ENCODE assay signal across 23 cellular contexts in the genomic region with DNA sequence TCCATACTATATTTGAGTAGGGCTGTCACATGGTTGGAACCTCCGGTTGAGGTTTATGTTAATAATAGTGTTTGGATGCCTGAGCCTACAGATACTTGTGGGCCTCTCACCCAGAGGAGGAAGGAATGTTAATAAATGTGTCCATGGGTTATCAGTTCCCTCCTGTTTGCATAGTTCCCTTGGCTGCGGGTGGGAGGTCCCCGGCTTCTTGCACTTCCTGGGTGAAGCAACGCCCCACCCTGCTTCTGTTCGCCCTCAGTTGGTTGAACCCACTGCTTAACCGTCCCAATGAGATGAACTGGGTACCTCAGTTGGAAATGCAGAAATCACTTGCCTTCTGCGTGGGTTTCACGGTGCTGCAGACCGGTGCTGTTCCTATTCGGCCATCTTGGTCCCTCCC. TPM values are rescaled to one million over a fixed set of nuclear protein-coding genes. Genes with fewer than 3 reads are reported as not detected.
DNase-seq lines count a peak whose midpoint lies in the region; ATAC-seq and TF ChIP-seq lines count a peak whose summit lies in the region.
"Had no signal": no experiment of that assay in that cellular context is flagged by ENCODE, and none has a peak within 500 bp of the region (broad histone marks: within the 10 kb centered on the region; RNA-seq: fewer than 3 reads in every experiment).

No MANE protein-coding gene starts in this region.

- ATAC-seq in gastroesophageal sphincter (no peak), T-helper 17 cell (no peak)
- ATAC-seq: HCT116 had no signal

- H3K4me3 ChIP-seq in SJCRH30 (peak overlapping the region; percentile 38), gastroesophageal sphincter (no peak overlapping the region)
- H3K4me3 ChIP-seq: MG63 had no signal

- no peak for TF ChIP-seq EP300 in gastroesophageal sphincter (IDR thresholded peaks at IDR 0.05)

- H3K4me3 Mint-ChIP-seq in T-helper 17 cell: no peak overlapping the region
- H3K4me3 Mint-ChIP-seq: CD8-positive, alpha-beta memory T cell; IgD-negative memory B cell had no signal

- peaks cover 6% of the 10 kb centered on the region for H3K4me1 Mint-ChIP-seq in T-helper 17 cell

- H3K27ac ChIP-seq in SJCRH30 (peak overlapping the region; percentile 38), gastroesophageal sphincter (no peak overlapping the region)

- no peak for TF ChIP-seq CTCF in gastroesophageal sphincter (IDR thresholded peaks at IDR 0.05)

- H3K4me1 ChIP-seq in SJCRH30: 0 out of 2 replicates have a peak, but pooled peaks cover 5% of the 10 kb centered on the region
- H3K4me1 ChIP-seq in gastroesophageal sphincter: no peaks in the 10 kb centered on the region

- no peak overlapping the region for H3K27ac Mint-ChIP-seq in T-helper 17 cell
- H3K27ac Mint-ChIP-seq: IgD-negative memory B cell had no signal

- H3K27me3 ChIP-seq in SJCRH30: no peaks in the 10 kb centered on the region
- no peaks in the 10 kb centered on the region for H3K27me3 ChIP-seq in gastroesophageal sphincter
- H3K27me3 ChIP-seq: MG63 had no signal

- no peaks in the 10 kb centered on the region for H3K36me3 ChIP-seq in SJCRH30
- no peaks in the 10 kb centered on the region for H3K36me3 ChIP-seq in gastroesophageal sphincter
- H3K36me3 ChIP-seq: MG63 had no signal

- H3K36me3 Mint-ChIP-seq in T-helper 17 cell (ENCODE audit: low read depth): no peaks in the 10 kb centered on the region

- H3K9me3 ChIP-seq in SJCRH30 (replicated peaks) (no peaks in the 10 kb centered on the region), gastroesophageal sphincter (no peaks in the 10 kb centered on the region), T-helper 17 cell (ENCODE audit: control insufficient read depth, low read length, poor library complexity, severe bottlenecking) (no peaks in the 10 kb centered on the region)
- H3K9me3 ChIP-seq: MG63 had no signal

- H3K27me3 Mint-ChIP-seq in T-helper 17 cell: peaks cover 1% of the 10 kb centered on the region
- H3K27me3 Mint-ChIP-seq: CD8-positive, alpha-beta memory T cell had no signal

- WGBS in gastroesophageal sphincter (ENCODE audit: low coverage in 1 of 2), 2 donors: 80 to 83% methylated on average over 5 to 10 of the region's 10 CpGs

- DNase-seq in HT-29 (ENCODE audit: low spot score): peak; percentile 70
- peak; percentile 38 to 58 for DNase-seq in SJCRH30
- peak; percentile 62 for DNase-seq in mucosa of gallbladder (ENCODE audit: low spot score)
- peak; percentile 53 for DNase-seq in ureter (ENCODE audit: low spot score)
- DNase-seq in NK-92 treated with Interleukin-12 subunit alpha and Interleukin-12 subunit beta, amount 100 ng/mL, for 24 hours (lab: John Stamatoyannopoulos, UW): no peak
- no peak for DNase-seq in T-helper 17 cell
- DNase-seq: ACHN; C1 segment of cervical spinal cord; CD8-positive, alpha-beta memory T cell; GOT3; Kasumi-1; MG63; NCI-H1092; NCI-H1694; NCI-H2107; NCI-H226; NCI-H524; NCI-H82; RPMI8226; SIG-M5 had no signal

- no peak for TF ChIP-seq POLR2A in gastroesophageal sphincter (IDR thresholded peaks at IDR 0.05)

RNA-seq across cellular contexts. Expression of gene GBP1, which starts 23.6 kb away (rescaled TPM):
- total RNA-seq in HT-29 (2014; rRNA removed; shearing (Covaris generic)): 1.8 and 2.7 TPM in 2 replicates
- 0.15 and 0.30 TPM in 2 replicates for total RNA-seq in SJCRH30 (2014; rRNA removed; shearing (Covaris generic))
- total RNA-seq in mucosa of gallbladder: 30.3 TPM
- 39.3 TPM for total RNA-seq in ureter
- 10 to 100 TPM; 14.9 to 46.4 (median 24.2) TPM for total RNA-seq in gastroesophageal sphincter
- total RNA-seq in T-helper 17 cell: 10 to 100 TPM; 27.3 to 29.4 TPM

RNA-seq across cellular contexts. Expression of gene GBP2, which starts 37.3 kb away (rescaled TPM):
- 5.9 and 11.0 TPM in 2 replicates for total RNA-seq in HT-29 (2014; rRNA removed; shearing (Covaris generic))
- 0.47 and 0.51 TPM in 2 replicates for total RNA-seq in SJCRH30 (2014; rRNA removed; shearing (Covaris generic))
- 67.8 TPM for total RNA-seq in mucosa of gallbladder
- 70.6 TPM for total RNA-seq in ureter
- 100 to 1,000 TPM; 147 to 172 (median 167) TPM for total RNA-seq in gastroesophageal sphincter
- 10 to 100 TPM; 88.4 to 98.8 TPM for total RNA-seq in T-helper 17 cell

Comparison
In these comparisons a context has a peak if more than half of its experiments do, and no peak if none do; other contexts are left out.
1. DNase-seq: peak in HT-29 (single experiment), SJCRH30 (2 of 2), mucosa of gallbladder (single experiment) and ureter (single experiment); none in NK-92 treated with Interleukin-12 subunit alpha and Interleukin-12 subunit beta, amount 100 ng/mL, for 24 hours (single experiment) and T-helper 17 cell (0 of 3).